In the genomic region with DNA sequence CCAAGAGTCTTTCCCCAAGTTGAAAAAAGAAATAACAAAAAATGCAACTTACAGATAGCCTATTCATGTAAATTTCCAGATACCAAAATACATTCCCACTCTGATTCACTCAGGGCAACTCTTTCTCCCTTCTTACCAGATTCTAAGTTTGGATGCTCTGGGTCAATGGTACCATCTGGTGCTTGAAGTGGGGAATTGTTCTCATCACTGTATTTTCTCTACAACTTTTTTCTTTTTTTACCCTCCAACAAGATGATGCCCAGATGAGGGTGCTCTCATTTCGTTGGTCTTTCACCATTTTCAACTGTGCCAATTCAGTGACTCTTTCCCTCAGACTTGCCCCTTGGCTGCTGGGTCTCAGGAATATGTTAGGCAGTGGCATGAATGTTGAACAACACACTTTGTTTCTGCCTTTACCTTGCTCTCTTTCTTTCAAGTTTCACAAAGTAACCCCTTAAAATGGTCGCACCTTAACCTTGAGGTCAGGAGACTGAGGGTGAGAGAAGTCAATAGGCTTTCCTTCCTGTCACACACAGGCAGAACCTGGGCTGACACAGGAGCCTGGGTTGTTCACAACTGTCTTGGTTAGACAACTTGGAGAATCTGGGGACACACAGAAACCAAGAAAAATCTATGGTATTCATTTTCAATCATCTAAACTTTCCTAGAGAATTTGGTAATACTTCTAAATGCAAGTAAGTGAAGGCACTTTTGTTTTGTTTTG, we compare ENCODE assay signal across 11 cellular contexts.
A peak's percentile ranks its signal among the peaks of the same experiment; 100 is the strongest.
DNase-seq lines count a peak whose midpoint lies in the region; ATAC-seq and TF ChIP-seq lines count a peak whose summit lies in the region.
"Had no signal": no experiment of that assay in that cellular context is flagged by ENCODE, and none has a peak within 500 bp of the region (broad histone marks: within the 10 kb centered on the region; RNA-seq: fewer than 3 reads in every experiment).

No MANE protein-coding gene starts in this region.

- H3K36me3 ChIP-seq in esophagus muscularis mucosa, result no peaks in the 10 kb centered on the region
- H3K36me3 ChIP-seq: SJCRH30 had no signal

- no peaks in the 10 kb centered on the region for H3K27me3 Mint-ChIP-seq in progenitor cell of endocrine pancreas
- H3K27me3 Mint-ChIP-seq in activated CD4-positive, alpha-beta memory T cell treated with anti-CD3 and anti-CD28 coated beads, Interleukin-2, amount 10 ng/mL, durations not matched to agents 7 days and 5 days, result peaks cover 2% of the 10 kb centered on the region

- H3K9me3 Mint-ChIP-seq in progenitor cell of endocrine pancreas (ENCODE audit: low read depth), result no peaks in the 10 kb centered on the region
- H3K9me3 Mint-ChIP-seq in activated CD4-positive, alpha-beta memory T cell treated with anti-CD3 and anti-CD28 coated beads, Interleukin-2, amount 10 ng/mL, durations not matched to agents 7 days and 5 days, result no peaks in the 10 kb centered on the region

- POLR2A ChIA-PET in activated CD4-positive, alpha-beta memory T cell treated with anti-CD3 and anti-CD28 coated beads, Interleukin-2, amount 10 ng/mL, durations not matched to agents 7 days and 5 days (lab: Charles Lee), result no interaction called here

- H3K27ac ChIP-seq in esophagus muscularis mucosa (replicated peaks in 1 of 4), result no peak overlapping the region
- no peak overlapping the region for H3K27ac ChIP-seq in coronary artery
- H3K27ac ChIP-seq: 22Rv1, SJCRH30 had no signal

- H3K4me1 Mint-ChIP-seq in progenitor cell of endocrine pancreas (ENCODE audit: low read depth), result no peaks in the 10 kb centered on the region
- H3K4me1 Mint-ChIP-seq in activated CD4-positive, alpha-beta memory T cell treated with anti-CD3 and anti-CD28 coated beads, Interleukin-2, amount 10 ng/mL, durations not matched to agents 7 days and 5 days, result peaks cover 15% of the 10 kb centered on the region

- DNase-seq in NCI-H1092 treated with DMSO at 0.1 percent for 48 hours (lab: John Stamatoyannopoulos, UW) (peak; percentile 50), NCI-H1092 (lab: John Stamatoyannopoulos, UW) (no peak), OCI-M1 (lab: John Stamatoyannopoulos, UW) (peak; percentile 59), esophagus muscularis mucosa (ENCODE audit: extremely low spot score) (peak; percentile 64), progenitor cell of endocrine pancreas (ENCODE audit: low spot score, unreplicated experiment) (no peak), coronary artery (ENCODE audit: low spot score) (no peak)
- DNase-seq in activated CD4-positive, alpha-beta memory T cell treated with anti-CD3 and anti-CD28 coated beads, Interleukin-2, amount 10 ng/mL, durations not matched to agents 7 days and 5 days, result no peak
- DNase-seq: retina, SJCRH30 had no signal

- H3K27ac Mint-ChIP-seq in progenitor cell of endocrine pancreas, result no peak overlapping the region
- no peak overlapping the region for H3K27ac Mint-ChIP-seq in activated CD4-positive, alpha-beta memory T cell treated with anti-CD3 and anti-CD28 coated beads, Interleukin-2, amount 10 ng/mL, durations not matched to agents 7 days and 5 days

- CTCF ChIA-PET in activated CD4-positive, alpha-beta memory T cell treated with anti-CD3 and anti-CD28 coated beads, Interleukin-2, amount 10 ng/mL, durations not matched to agents 7 days and 5 days (lab: Charles Lee), result no interaction called here

- no peak overlapping the region for H3K4me3 Mint-ChIP-seq in progenitor cell of endocrine pancreas (ENCODE audit: low read depth)
- H3K4me3 Mint-ChIP-seq in activated CD4-positive, alpha-beta memory T cell treated with anti-CD3 and anti-CD28 coated beads, Interleukin-2, amount 10 ng/mL, durations not matched to agents 7 days and 5 days, result no peak overlapping the region

- no peak for TF ChIP-seq EP300 in esophagus muscularis mucosa (IDR thresholded peaks at IDR 0.05)

- no peaks in the 10 kb centered on the region for H3K4me1 ChIP-seq in esophagus muscularis mucosa
- H3K4me1 ChIP-seq: SJCRH30 had no signal

- no peak for TF ChIP-seq POLR2A in esophagus muscularis mucosa (IDR thresholded peaks at IDR 0.05; ENCODE audit: low read depth)

- no peak for TF ChIP-seq CTCF in esophagus muscularis mucosa (IDR thresholded peaks at IDR 0.05)
- TF ChIP-seq CTCF in progenitor cell of endocrine pancreas (IDR thresholded peaks at IDR 0.05; ENCODE audit: unreplicated experiment), result peak; percentile 27
- TF ChIP-seq CTCF in coronary artery (IDR thresholded peaks at IDR 0.05), result no peak

- no peaks in the 10 kb centered on the region for H3K36me3 Mint-ChIP-seq in progenitor cell of endocrine pancreas (ENCODE audit: insufficient read depth)
- H3K36me3 Mint-ChIP-seq in activated CD4-positive, alpha-beta memory T cell treated with anti-CD3 and anti-CD28 coated beads, Interleukin-2, amount 10 ng/mL, durations not matched to agents 7 days and 5 days (ENCODE audit: low read depth), result no peaks in the 10 kb centered on the region

- H3K4me3 ChIP-seq in esophagus muscularis mucosa, result no peak overlapping the region
- no peak overlapping the region for H3K4me3 ChIP-seq in coronary artery
- H3K4me3 ChIP-seq: SJCRH30 had no signal

- intact Hi-C loops in esophagus muscularis mucosa (cut with DNase I), result no loop called here

- H3K9me3 ChIP-seq in esophagus muscularis mucosa, result no peaks in the 10 kb centered on the region
- H3K9me3 ChIP-seq: SJCRH30 had no signal

- WGBS in esophagus muscularis mucosa, result 65% methylated on average over 2 of the region's 2 CpGs

- H3K27me3 ChIP-seq in esophagus muscularis mucosa, result peaks cover 0 to 4% (median 0%) of the 10 kb centered on the region in 4 donors

- ATAC-seq in HG03432 (IDR thresholded peaks at IDR 0.05; ENCODE audit: unreplicated experiment), result no peak

Comparison
In these comparisons a context has a peak if more than half of its experiments do, and no peak if none do; other contexts are left out.
1. DNase-seq: peak in NCI-H1092 treated with DMSO at 0.1 percent for 48 hours (single experiment), OCI-M1 (single experiment) and esophagus muscularis mucosa (single experiment); none in NCI-H1092 (single experiment), progenitor cell of endocrine pancreas (single experiment), coronary artery (single experiment) and activated CD4-positive, alpha-beta memory T cell treated with anti-CD3 and anti-CD28 coated beads, Interleukin-2, amount 10 ng/mL, durations not matched to agents 7 days and 5 days (single experiment).